In genomic region chr6:143232849-143233248, GRCh38 we compare ENCODE assay signal across 9 cellular contexts.
DNase-seq lines count a peak whose midpoint lies in the region; ATAC-seq and TF ChIP-seq lines count a peak whose summit lies in the region.
"Had no signal": no experiment of that assay in that cellular context is flagged by ENCODE, and none has a peak within 500 bp of the region (broad histone marks: within the 10 kb centered on the region; RNA-seq: fewer than 3 reads in every experiment).

No MANE protein-coding gene starts in this region.

- no peaks in the 10 kb centered on the region for H3K27me3 ChIP-seq in HCT116 (ENCODE audit: insufficient read depth, low read length)
- H3K27me3 ChIP-seq: BLaER1 had no signal

- ATAC-seq in HCT116 (peak; percentile 81), esophagus mucosa (peak; percentile 50), GM19452 (IDR thresholded peaks at IDR 0.05; ENCODE audit: unreplicated experiment) (no peak)

- no peak overlapping the region for H3K4me2 ChIP-seq in HCT116 (ENCODE audit: low read length)
- H3K4me2 ChIP-seq: BLaER1 had no signal

- H2AFZ ChIP-seq in HCT116 (ENCODE audit: low read depth, low read length, poor library complexity, severe bottlenecking), result no peak overlapping the region

- RAD21 ChIA-PET in HCT116 (lab: Charles Lee; ENCODE audit: low non-redundant PET in 1 of 2, low total read pairs in 2 of 2, uncharacterized antibody in 2 of 2, unreplicated experiment in 2 of 2), result interaction anchor here in 1 of 2 experiments (1.0 kb wide), 1 partner anchor 194 kb away, joined by 3 read pairs; no protein-coding TSS in a partner anchor

- no peaks in the 10 kb centered on the region for H3K36me3 ChIP-seq in HCT116 (ENCODE audit: control insufficient read depth in 1 of 2, insufficient read depth in 2 of 2, low read length in 2 of 2)
- H3K36me3 ChIP-seq: BLaER1 had no signal

- H3K9me2 ChIP-seq in HCT116 (ENCODE audit: insufficient read depth), result no peaks in the 10 kb centered on the region

- H3K4me1 ChIP-seq in HCT116 (ENCODE audit: control insufficient read depth in 1 of 2, insufficient read depth in 2 of 2, low read length in 2 of 2), result peaks cover 0 to 8% of the 10 kb centered on the region in 2 experiments; a peak in 1 of 4 replicates
- H3K4me1 ChIP-seq: BLaER1 had no signal

- H3K9ac ChIP-seq in HCT116 (ENCODE audit: low read length), result no peak overlapping the region
- H3K9ac ChIP-seq: BLaER1 had no signal

- H3K9me3 ChIP-seq in HCT116 (ENCODE audit: control insufficient read depth in 1 of 2, insufficient read depth in 1 of 2, low read depth in 1 of 2, low read length in 2 of 2), result no peaks in the 10 kb centered on the region
- H3K9me3 ChIP-seq: BLaER1 had no signal

- no peak for TF ChIP-seq POLR2A in HCT116 (IDR thresholded peaks at IDR 0.05; ENCODE audit: borderline replicate concordance, extremely low read depth, insufficient read depth, insufficient read length)

- DNase-seq in NCI-H146 (lab: John Stamatoyannopoulos, UW) (peak; percentile 12), NCI-H146 treated with DMSO at 0.1 percent for 48 hours (lab: John Stamatoyannopoulos, UW; ENCODE audit: unreplicated experiment) (no peak), HCT116 (ENCODE audit: low read depth, low spot score) (peak; percentile 15), SHP77 treated with DMSO at 0.1 percent for 48 hours (lab: John Stamatoyannopoulos, UW) (peak; percentile 30), retinal pigment epithelial cell (ENCODE audit: low read depth) (no peak), DMS153 treated with DMSO at 0.1 percent for 48 hours (lab: John Stamatoyannopoulos, UW; ENCODE audit: unreplicated experiment) (no peak)

- BruUV-seq in HCT116 (replicated peaks; lab: Mats Ljungman, UMichigan), result no TSS peak

- CTCF ChIA-PET in HCT116 (lab: Charles Lee), result interaction anchor here (0.8 to 3.0 kb wide), 6 partner anchors 12 to 758 kb away, joined by 3 to 15 read pairs (median 4); no protein-coding TSS in a partner anchor

- intact Hi-C loops in HCT116 (cut with micrococcal nuclease), result loop anchor here (2.0 kb wide), 1 partner anchor 194 kb away; no protein-coding TSS in a partner anchor

- H3K27ac ChIP-seq in HCT116 (ENCODE audit: low read depth, low read length), result no peak overlapping the region
- H3K27ac ChIP-seq: BLaER1 had no signal

- peak; percentile 36 to 79 (median 75); a peak in 5 of 6 replicates for TF ChIP-seq CTCF in HCT116 (IDR thresholded peaks at IDR 0.05 in 2 of 3, conservative IDR thresholded peaks at IDR 0.05 in 1 of 3; ENCODE audit: borderline replicate concordance in 1 of 3, insufficient read depth in 1 of 3, low read depth in 2 of 3, low read length in 2 of 3)
- TF ChIP-seq CTCF in retinal pigment epithelial cell (conservative IDR thresholded peaks at IDR 0.05; ENCODE audit: low read depth, low read length), result peak; percentile 61

- H4K20me1 ChIP-seq in HCT116 (ENCODE audit: insufficient read depth), result no peaks in the 10 kb centered on the region
- H4K20me1 ChIP-seq: BLaER1 had no signal

- TF ChIP-seq RAD21 in HCT116 (IDR thresholded peaks at IDR 0.05; ENCODE audit: low read depth), result peak; percentile 42; the same call in 1 of the 2 replicates

- H3K79me2 ChIP-seq in HCT116 (ENCODE audit: insufficient read depth, low read length), result no peaks in the 10 kb centered on the region

- POLR2A ChIA-PET in HCT116 (lab: Charles Lee), result no interaction called here

- H3K4me3 ChIP-seq in HCT116 (replicated peaks in 1 of 2; ENCODE audit: low read depth in 1 of 2, low read length in 2 of 2), result no peak overlapping the region
- H3K4me3 ChIP-seq in retinal pigment epithelial cell (ENCODE audit: low read length), result no peak overlapping the region
- H3K4me3 ChIP-seq: BLaER1 had no signal

TF ChIP-seq in HCT116, 20 proteins besides CTCF, POLR2A, EP300 and RAD21:
- no peak for TF ChIP-seq SP1 (IDR thresholded peaks at IDR 0.05; ENCODE audit: low read depth)
- no peak for TF ChIP-seq ZBTB33 (IDR thresholded peaks at IDR 0.05; ENCODE audit: extremely low read depth, insufficient replicate concordance, low read length)
- no peak for TF ChIP-seq MAX (IDR thresholded peaks at IDR 0.05)
- TF ChIP-seq EZH2phosphoT487 (IDR thresholded peaks at IDR 0.05; ENCODE audit: borderline replicate concordance), result no peak
- TF ChIP-seq TCF7L2 (IDR thresholded peaks at IDR 0.05; ENCODE audit: borderline replicate concordance, extremely low read depth, insufficient read depth, insufficient read length), result no peak
- no peak for TF ChIP-seq CEBPB (IDR thresholded peaks at IDR 0.05; ENCODE audit: low read depth)
- no peak for TF ChIP-seq ATF3 (IDR thresholded peaks at IDR 0.05)
- TF ChIP-seq POLR2AphosphoS5 (IDR thresholded peaks at IDR 0.05; ENCODE audit: low read depth, low read length), result no peak
- TF ChIP-seq EGR1 (IDR thresholded peaks at IDR 0.05; ENCODE audit: low read depth), result no peak
- TF ChIP-seq REST (IDR thresholded peaks at IDR 0.05; ENCODE audit: low read depth), result no peak
- TF ChIP-seq ZNF274 (IDR thresholded peaks at IDR 0.05; ENCODE audit: low read depth, low read length), result no peak
- no peak for TF ChIP-seq FOSL1 (IDR thresholded peaks at IDR 0.05; ENCODE audit: low read depth)
- TF ChIP-seq SIN3A (IDR thresholded peaks at IDR 0.05; ENCODE audit: low read depth), result no peak
TF ChIP-seq in HCT116: peak in this region for 0.

Comparison
In these comparisons a context has a peak if more than half of its experiments do, and no peak if none do; other contexts are left out.
1. DNase-seq: peak in NCI-H146 (single experiment), HCT116 (single experiment) and SHP77 treated with DMSO at 0.1 percent for 48 hours (single experiment); none in NCI-H146 treated with DMSO at 0.1 percent for 48 hours (single experiment), retinal pigment epithelial cell (single experiment) and DMS153 treated with DMSO at 0.1 percent for 48 hours (single experiment).